In genomic region chr5:69042500-69042899, GRCh38 we compare ENCODE assay signal across 8 cellular contexts. TPM values are rescaled to one million over a fixed set of nuclear protein-coding genes. Genes with fewer than 3 reads are reported as not detected.
DNase-seq lines count a peak whose midpoint lies in the region; ATAC-seq lines count a peak whose summit lies in the region.

No MANE protein-coding gene starts in this region.

- peaks cover 10% of the 10 kb centered on the region for H3K4me1 Mint-ChIP-seq in activated T-helper 17 cell treated with anti-CD3 and anti-CD28 coated beads, Interleukin-2, amount 50 U/mL, for 72 hours

- peak overlapping the region; percentile 90 for H3K27ac Mint-ChIP-seq in activated T-helper 17 cell treated with anti-CD3 and anti-CD28 coated beads, Interleukin-2, amount 50 U/mL, for 72 hours

- DNase-seq in sciatic nerve (ENCODE audit: low spot score): no peak
- no peak for DNase-seq in CD1c-positive myeloid dendritic cell (ENCODE audit: extremely low spot score)
- no peak for DNase-seq in NCI-H2196 treated with DMSO at 0.1 percent for 48 hours (lab: John Stamatoyannopoulos, UW; ENCODE audit: unreplicated experiment)
- DNase-seq in DMS79 (lab: John Stamatoyannopoulos, UW): no peak
- no peak for DNase-seq in hepatic stellate cell (ENCODE audit: low spot score)

- H3K4me3 Mint-ChIP-seq in activated T-helper 17 cell treated with anti-CD3 and anti-CD28 coated beads, Interleukin-2, amount 50 U/mL, for 72 hours: peak overlapping the region; percentile 87

- ATAC-seq in GM18909 (IDR thresholded peaks at IDR 0.05; ENCODE audit: poor library complexity, unreplicated experiment) (peak; percentile 32), HG02763 (IDR thresholded peaks at IDR 0.05; ENCODE audit: unreplicated experiment) (peak; percentile 17), sciatic nerve (peak; percentile 20)
- ATAC-seq in activated T-helper 17 cell treated with anti-CD3 and anti-CD28 coated beads, Interleukin-2, amount 50 U/mL, for 72 hours (replicated peaks): peak; percentile 32

- H3K27me3 Mint-ChIP-seq in activated T-helper 17 cell treated with anti-CD3 and anti-CD28 coated beads, Interleukin-2, amount 50 U/mL, for 72 hours: no peaks in the 10 kb centered on the region

- H3K36me3 Mint-ChIP-seq in activated T-helper 17 cell treated with anti-CD3 and anti-CD28 coated beads, Interleukin-2, amount 50 U/mL, for 72 hours (ENCODE audit: low read depth): no peaks in the 10 kb centered on the region

- H3K9me3 Mint-ChIP-seq in activated T-helper 17 cell treated with anti-CD3 and anti-CD28 coated beads, Interleukin-2, amount 50 U/mL, for 72 hours: no peaks in the 10 kb centered on the region

- intact Hi-C loops in sciatic nerve (cut with DNase I): no loop called here

RNA-seq across cellular contexts. Expression of gene SLC30A5, which starts 51.3 kb away (rescaled TPM):
- 10 to 100 TPM; 23.7 to 44.7 TPM for total RNA-seq in activated T-helper 17 cell treated with anti-CD3 and anti-CD28 coated beads, Interleukin-2, amount 50 U/mL, for 72 hours
- total RNA-seq in sciatic nerve: 41.2 TPM
